Comparison of ENCODE assay signal across 9 cellular contexts in the genomic region with DNA sequence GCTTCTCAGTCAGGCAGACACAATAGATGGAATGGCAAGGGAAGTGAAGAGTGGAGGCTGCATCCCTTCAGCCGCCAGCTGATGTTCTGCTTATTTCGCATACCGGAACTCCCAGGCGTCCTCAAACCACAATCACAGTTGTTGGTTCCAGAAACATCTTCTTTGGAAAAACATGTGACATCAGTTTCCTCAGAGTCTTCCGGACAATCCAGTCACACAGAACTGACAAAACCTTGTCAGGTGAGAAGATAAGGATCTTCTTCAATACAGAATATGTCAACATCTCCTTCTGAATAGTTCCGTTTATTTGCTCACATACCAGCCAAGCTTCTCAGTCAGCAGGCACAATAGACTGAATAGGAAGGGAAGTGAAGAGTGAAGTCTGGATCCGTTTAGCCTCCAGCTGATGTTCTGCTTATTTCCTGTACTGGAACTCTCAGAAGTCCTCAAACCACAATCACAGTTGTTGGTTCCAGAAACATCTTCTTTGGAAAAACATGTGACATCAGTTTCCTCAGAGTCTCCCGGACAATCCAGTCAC. TPM values are rescaled to one million over a fixed set of nuclear protein-coding genes. Genes with fewer than 3 reads are reported as not detected.
DNase-seq lines count a peak whose midpoint lies in the region; FAIRE-seq and TF ChIP-seq lines count a peak whose summit lies in the region.
"Had no signal": no experiment of that assay in that cellular context is flagged by ENCODE, and none has a peak within 500 bp of the region (broad histone marks: within the 10 kb centered on the region; RNA-seq: fewer than 3 reads in every experiment).

No MANE protein-coding gene starts in this region.

- H3K9me3 ChIP-seq in effector memory CD4-positive, alpha-beta T cell (ENCODE audit: control insufficient read depth, low read length): no peaks in the 10 kb centered on the region
- H3K9me3 ChIP-seq in prostate gland: no peaks in the 10 kb centered on the region

- peak overlapping the region; percentile 36 for H3K4me3 ChIP-seq in effector memory CD4-positive, alpha-beta T cell (ENCODE audit: insufficient read depth, low read depth, low read length, poor library complexity, severe bottlenecking)
- H3K4me3 ChIP-seq in prostate gland: no peak overlapping the region

- FAIRE-seq in urothelium cell line (lab: Jason Lieb, UNC): no peak
- FAIRE-seq: colon had no signal

- peaks cover 70% of the 10 kb centered on the region for H3K27me3 Mint-ChIP-seq in Calu3 (ENCODE audit: unreplicated experiment)

- H3K4me1 ChIP-seq in effector memory CD4-positive, alpha-beta T cell (ENCODE audit: control insufficient read depth, insufficient read depth, low read length, poor library complexity, severe bottlenecking): peaks cover 17% of the 10 kb centered on the region
- H3K4me1 ChIP-seq in prostate gland (replicated peaks): no peaks in the 10 kb centered on the region

- H3K27ac ChIP-seq in effector memory CD4-positive, alpha-beta T cell (ENCODE audit: insufficient read depth, low read length, poor library complexity, severe bottlenecking): peak overlapping the region; percentile 59
- H3K27ac ChIP-seq in prostate gland: peak overlapping the region; percentile 74 to 78

- DNase-seq in Calu3 (no peak), RPMI7951 (ENCODE audit: low read depth) (peak; percentile 40), prostate gland (ENCODE audit: low spot score) (peak; percentile 43), GM13976 (ENCODE audit: low spot score) (no peak), kidney glomerular epithelial cell (lab: John Stamatoyannopoulos, UW) (no peak), urothelium cell line (ENCODE audit: low spot score) (no peak)
- no peak for DNase-seq in effector memory CD4-positive, alpha-beta T cell
- DNase-seq in activated effector memory CD4-positive, alpha-beta T cell treated with Interleukin-2 at 50 U/mL for 16 hours: no peak

- no peak for TF ChIP-seq POLR2A in prostate gland (IDR thresholded peaks at IDR 0.05)

- in situ Hi-C loops in GM13976 (cut with MboI; ENCODE audit: low sequenced_read_pairs, unreplicated experiment): no loop called here

- no peaks in the 10 kb centered on the region for H3K27me3 ChIP-seq in effector memory CD4-positive, alpha-beta T cell (replicated peaks; ENCODE audit: control insufficient read depth, insufficient read depth, low read length, poor library complexity, severe bottlenecking)
- no peaks in the 10 kb centered on the region for H3K27me3 ChIP-seq in prostate gland (replicated peaks; ENCODE audit: insufficient read depth)

- peaks cover 26% of the 10 kb centered on the region for H3K4me1 Mint-ChIP-seq in Calu3 (ENCODE audit: low read depth, unreplicated experiment)

- no peak overlapping the region for H3K27ac Mint-ChIP-seq in Calu3 (ENCODE audit: unreplicated experiment)

- no peaks in the 10 kb centered on the region for H3K9me3 Mint-ChIP-seq in Calu3 (ENCODE audit: low read depth, unreplicated experiment)

- TF ChIP-seq CTCF in Calu3 (IDR thresholded peaks at IDR 0.05; ENCODE audit: unreplicated experiment) (no peak), prostate gland (IDR thresholded peaks at IDR 0.05) (no peak), GM13976 (IDR thresholded peaks at IDR 0.05; ENCODE audit: borderline replicate concordance, control extremely low read depth, extremely low read depth, insufficient read depth, missing control alignments) (no peak)

- intact Hi-C loops in Calu3 (cut with micrococcal nuclease; ENCODE audit: unreplicated experiment): no loop called here
- intact Hi-C loops in prostate gland (cut with DNase I): no loop called here

- H3K4me3 Mint-ChIP-seq in Calu3 (ENCODE audit: low read depth, unreplicated experiment): no peak overlapping the region

- TSS peak; percentile 97 for BruUV-seq in Calu3 (replicated peaks; lab: Mats Ljungman, UMichigan)

- CTCF ChIA-PET in Calu3 (lab: Charles Lee): interaction anchor here (1.1 kb wide), 1 partner anchor 33 kb away, joined by 3 read pairs; no protein-coding TSS in a partner anchor

- H3K36me3 Mint-ChIP-seq in Calu3 (ENCODE audit: insufficient read depth, unreplicated experiment): no peaks in the 10 kb centered on the region

- no peaks in the 10 kb centered on the region for H3K36me3 ChIP-seq in effector memory CD4-positive, alpha-beta T cell (ENCODE audit: control insufficient read depth, insufficient read depth, low read length)
- H3K36me3 ChIP-seq in prostate gland: no peaks in the 10 kb centered on the region

- WGBS in prostate gland: 29% methylated on average over 8 of the region's 8 CpGs

RNA-seq across cellular contexts. Expression of a gene that starts 45.1 kb away (rescaled TPM):
- not detected in 2 replicates for total RNA-seq in Calu3 (2022)
- not detected in 2 replicates for total RNA-seq in RPMI7951 (2014; rRNA removed; shearing (Covaris generic))
- 1 to 10 TPM in 1 of 2 donors, not detected in 1; 1.5 TPM for total RNA-seq in prostate gland

Comparison
In these comparisons a context has a peak if more than half of its experiments do, and no peak if none do; other contexts are left out.
1. DNase-seq: peak in RPMI7951 (single experiment) and prostate gland (single experiment); none in Calu3 (single experiment), effector memory CD4-positive, alpha-beta T cell (0 of 3), GM13976 (single experiment), kidney glomerular epithelial cell (single experiment), activated effector memory CD4-positive, alpha-beta T cell treated with Interleukin-2 at 50 U/mL for 16 hours (single experiment) and urothelium cell line (single experiment).